ENCODE assay signal across 9 cellular contexts in the genomic region with DNA sequence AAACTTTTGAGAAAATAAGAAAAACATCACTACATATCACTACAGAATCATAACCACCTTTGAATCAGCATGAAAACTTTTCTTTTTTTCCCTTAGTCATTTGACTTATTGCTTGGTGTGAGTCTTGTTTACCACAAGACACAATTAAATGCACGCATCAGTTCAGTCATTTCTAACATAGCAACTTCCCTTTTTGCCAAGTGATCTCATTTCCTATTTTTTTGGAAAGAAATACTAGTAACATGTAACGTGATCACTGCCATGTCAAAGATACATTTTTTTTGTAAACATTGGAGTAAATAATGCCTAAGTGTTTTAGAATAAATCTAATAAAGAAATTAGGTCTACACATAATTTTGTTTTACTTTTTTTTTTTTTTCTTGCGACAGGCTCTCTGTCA. TPM values are rescaled to one million over a fixed set of nuclear protein-coding genes. Genes with fewer than 3 reads are reported as not detected.
DNase-seq lines count a peak whose midpoint lies in the region; ATAC-seq, FAIRE-seq and TF ChIP-seq lines count a peak whose summit lies in the region.
"Had no signal": no experiment of that assay in that cellular context is flagged by ENCODE, and none has a peak within 500 bp of the region (broad histone marks: within the 10 kb centered on the region; RNA-seq: fewer than 3 reads in every experiment).

No MANE protein-coding gene starts in this region.

- peak; percentile 96 for DNase-seq in CD1c-positive myeloid dendritic cell (ENCODE audit: extremely low spot score)
- DNase-seq in GM20000 (ENCODE audit: low spot score): peak; percentile 40
- DNase-seq in bronchial epithelial cell (ENCODE audit: low read depth): peak; percentile 63
- DNase-seq in nucleus accumbens (lab: John Stamatoyannopoulos, UW): no peak
- DNase-seq in NCI-H345 (lab: John Stamatoyannopoulos, UW): no peak
- no peak for DNase-seq in hypothalamus (lab: John Stamatoyannopoulos, UW)
- DNase-seq in neural progenitor cell (ENCODE audit: low spot score): no peak

- H3K4me2 ChIP-seq in neural progenitor cell: no peak overlapping the region

- no peak overlapping the region for H3K4me3 Mint-ChIP-seq in neural progenitor cell

- H3K27ac ChIP-seq in neural progenitor cell: no peak overlapping the region
- H3K27ac ChIP-seq: epithelial cell of prostate had no signal

- no peaks in the 10 kb centered on the region for H4K20me1 ChIP-seq in neural progenitor cell (ENCODE audit: low read depth)

- H3K79me2 ChIP-seq in neural progenitor cell (ENCODE audit: low read depth): no peaks in the 10 kb centered on the region

- TF ChIP-seq CTCF in GM20000 (IDR thresholded peaks at IDR 0.05; ENCODE audit: extremely low read depth, missing control alignments) (no peak), bronchial epithelial cell (IDR thresholded peaks at IDR 0.05; ENCODE audit: insufficient read depth, low read length, severe bottlenecking) (no peak), neural progenitor cell (IDR thresholded peaks at IDR 0.05) (no peak)

- no peaks in the 10 kb centered on the region for H3K27me3 ChIP-seq in bronchial epithelial cell (ENCODE audit: control insufficient read depth, insufficient read depth, low read length)
- H3K27me3 ChIP-seq in neural progenitor cell: no peaks in the 10 kb centered on the region

- H3K36me3 Mint-ChIP-seq in neural progenitor cell: no peaks in the 10 kb centered on the region

- no peaks in the 10 kb centered on the region for H3K36me3 ChIP-seq in bronchial epithelial cell (ENCODE audit: control insufficient read depth, insufficient read depth, low read length)
- H3K36me3 ChIP-seq in neural progenitor cell: no peaks in the 10 kb centered on the region

- no peak overlapping the region for H3K27ac Mint-ChIP-seq in neural progenitor cell

- H3K27me3 Mint-ChIP-seq in neural progenitor cell (ENCODE audit: insufficient read depth, low read depth): no peaks in the 10 kb centered on the region

- H3K4me1 Mint-ChIP-seq in neural progenitor cell: no peaks in the 10 kb centered on the region

- no peaks in the 10 kb centered on the region for H3F3A ChIP-seq in neural progenitor cell (ENCODE audit: low read depth)

- no peak for FAIRE-seq in bronchial epithelial cell (lab: Jason Lieb, UNC)

- no peaks in the 10 kb centered on the region for H3K9me3 ChIP-seq in neural progenitor cell (ENCODE audit: low read depth)

- no peak overlapping the region for H3K9ac ChIP-seq in neural progenitor cell

- no peaks in the 10 kb centered on the region for H3K9me3 Mint-ChIP-seq in neural progenitor cell

- H3K4me3 ChIP-seq in bronchial epithelial cell (ENCODE audit: low read depth, low read length): no peak overlapping the region
- no peak overlapping the region for H3K4me3 ChIP-seq in neural progenitor cell

- H2AFZ ChIP-seq in neural progenitor cell (replicated peaks): no peak overlapping the region

- no peaks in the 10 kb centered on the region for H3K4me1 ChIP-seq in neural progenitor cell

- peak; percentile 92 for ATAC-seq in HG03354 (IDR thresholded peaks at IDR 0.05; ENCODE audit: poor library complexity, severe bottlenecking, unreplicated experiment)

RNA-seq across cellular contexts. Expression of a gene that starts 5.1 kb away (rescaled TPM):
- total RNA-seq in bronchial epithelial cell: 1.8 and 2.9 TPM in 2 replicates
- total RNA-seq in neural progenitor cell (ENCODE audit: low replicate concordance): not detected in 2 replicates

Comparison
In these comparisons a context has a peak if more than half of its experiments do, and no peak if none do; other contexts are left out.
1. DNase-seq: peak in CD1c-positive myeloid dendritic cell (single experiment), GM20000 (single experiment) and bronchial epithelial cell (single experiment); none in nucleus accumbens (0 of 56), NCI-H345 (single experiment), hypothalamus (0 of 51) and neural progenitor cell (single experiment).